10 cellular contexts compared by ENCODE assay signal in the genomic region with DNA sequence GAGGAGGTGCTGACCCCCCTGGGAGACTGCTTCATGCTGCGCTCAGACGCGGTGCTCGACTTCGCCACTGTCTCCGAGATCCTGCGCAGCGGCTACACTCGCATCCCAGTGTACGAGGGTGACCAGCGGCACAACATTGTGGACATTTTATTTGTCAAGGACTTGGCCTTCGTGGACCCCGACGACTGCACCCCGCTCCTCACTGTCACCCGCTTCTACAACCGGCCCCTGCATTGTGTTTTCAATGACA. TPM values are rescaled to one million over a fixed set of nuclear protein-coding genes. Genes with fewer than 3 reads are reported as not detected.
A peak's percentile ranks its signal among the peaks of the same experiment; 100 is the strongest.
DNase-seq lines count a peak whose midpoint lies in the region; ATAC-seq and TF ChIP-seq lines count a peak whose summit lies in the region.
"Had no signal": no experiment of that assay in that cellular context is flagged by ENCODE, and none has a peak within 500 bp of the region (broad histone marks: within the 10 kb centered on the region; RNA-seq: fewer than 3 reads in every experiment).

No MANE protein-coding gene starts in this region.

- TF ChIP-seq POLR2A in stomach (IDR thresholded peaks at IDR 0.05): no peak

- H3K27me3 Mint-ChIP-seq in activated T-cell treated with anti-CD3 and anti-CD28 coated beads, Interleukin-2, amount 50 U/mL, for 24 hours: peaks cover 52% of the 10 kb centered on the region
- H3K27me3 Mint-ChIP-seq in activated CD8-positive, alpha-beta T cell treated with anti-CD3 and anti-CD28 coated beads for 36 hours: peaks cover 37% of the 10 kb centered on the region

- no peak for DNase-seq in activated T-cell treated with anti-CD3 and anti-CD28 coated beads, Interleukin-2, amount 50 U/mL, for 24 hours
- DNase-seq in activated T-cell treated with anti-CD3 and anti-CD28 coated beads, Interleukin-2, amount 50 U/mL, for 1 hour: no peak
- no peak for DNase-seq in activated CD8-positive, alpha-beta T cell treated with anti-CD3 and anti-CD28 coated beads for 36 hours
- DNase-seq in iPS DF 6.9 (ENCODE audit: low read depth, low spot score): no peak
- DNase-seq in stomach: no peak
- no peak for DNase-seq in hypothalamus (lab: John Stamatoyannopoulos, UW)
- DNase-seq: DMS 273 treated with DMSO at 0.1 percent for 48 hours had no signal

- H3K36me3 Mint-ChIP-seq in activated T-cell treated with anti-CD3 and anti-CD28 coated beads, Interleukin-2, amount 50 U/mL, for 24 hours (ENCODE audit: low read depth): no peaks in the 10 kb centered on the region
- H3K36me3 Mint-ChIP-seq in activated CD8-positive, alpha-beta T cell treated with anti-CD3 and anti-CD28 coated beads for 36 hours (ENCODE audit: low read depth): peaks cover 4% of the 10 kb centered on the region

- peak overlapping the region; percentile 37 for H3K4me3 Mint-ChIP-seq in activated T-cell treated with anti-CD3 and anti-CD28 coated beads, Interleukin-2, amount 50 U/mL, for 24 hours
- H3K4me3 Mint-ChIP-seq in activated CD8-positive, alpha-beta T cell treated with anti-CD3 and anti-CD28 coated beads for 36 hours: peak overlapping the region; percentile 62

- 0 out of 2 replicates have a peak, but pooled peaks cover 1% of the 10 kb centered on the region for H3K4me1 ChIP-seq in iPS DF 6.9 (ENCODE audit: control insufficient read depth, insufficient read depth, low read length)
- peaks cover 14 to 36% (median 25%) of the 10 kb centered on the region in 4 donors for H3K4me1 ChIP-seq in stomach

- no peak overlapping the region for H3K27ac Mint-ChIP-seq in activated T-cell treated with anti-CD3 and anti-CD28 coated beads, Interleukin-2, amount 50 U/mL, for 24 hours
- no peak overlapping the region for H3K27ac Mint-ChIP-seq in activated CD8-positive, alpha-beta T cell treated with anti-CD3 and anti-CD28 coated beads for 36 hours

- no peak for TF ChIP-seq CTCF in activated CD8-positive, alpha-beta T cell treated with anti-CD3 and anti-CD28 coated beads for 36 hours (IDR thresholded peaks at IDR 0.05)
- TF ChIP-seq CTCF in stomach (IDR thresholded peaks at IDR 0.05): no peak

- TF ChIP-seq EP300 in stomach (IDR thresholded peaks at IDR 0.05): no peak

- H3K4me1 Mint-ChIP-seq in activated T-cell treated with anti-CD3 and anti-CD28 coated beads, Interleukin-2, amount 50 U/mL, for 24 hours (ENCODE audit: low read depth): peaks cover 11% of the 10 kb centered on the region
- peaks cover 16% of the 10 kb centered on the region for H3K4me1 Mint-ChIP-seq in activated CD8-positive, alpha-beta T cell treated with anti-CD3 and anti-CD28 coated beads for 36 hours (ENCODE audit: low read depth)

- WGBS in iPS DF 6.9 (ENCODE audit: insufficient coverage, insufficient read length): no CpG with 5 or more reads among the region's 17 CpGs
- WGBS in stomach, 5 donors: 49 to 75% (median 59%) methylated on average over 8 to 17 of the region's 17 CpGs

- no peak overlapping the region for H3K27ac ChIP-seq in iPS DF 6.9 (ENCODE audit: low read length)
- H3K27ac ChIP-seq in stomach: no peak overlapping the region
- H3K27ac ChIP-seq: upper lobe of left lung had no signal

- POLR2A ChIA-PET in activated CD8-positive, alpha-beta T cell treated with anti-CD3 and anti-CD28 coated beads for 36 hours (lab: Charles Lee): no interaction called here

- CTCF ChIA-PET in activated CD8-positive, alpha-beta T cell treated with anti-CD3 and anti-CD28 coated beads for 36 hours (lab: Charles Lee): no interaction called here

- H3K9me3 Mint-ChIP-seq in activated T-cell treated with anti-CD3 and anti-CD28 coated beads, Interleukin-2, amount 50 U/mL, for 24 hours: no peaks in the 10 kb centered on the region
- no peaks in the 10 kb centered on the region for H3K9me3 Mint-ChIP-seq in activated CD8-positive, alpha-beta T cell treated with anti-CD3 and anti-CD28 coated beads for 36 hours

- peak overlapping the region; percentile 51; the same call in 1 of the 2 replicates for H3K4me3 ChIP-seq in iPS DF 6.9 (ENCODE audit: low read length)
- peak overlapping the region; percentile 46 to 74 (median 57) for H3K4me3 ChIP-seq in stomach

- H3K36me3 ChIP-seq in iPS DF 6.9 (ENCODE audit: control insufficient read depth, insufficient read depth, low read length): no peaks in the 10 kb centered on the region; the same call in 1 of the 2 replicates
- no peaks in the 10 kb centered on the region for H3K36me3 ChIP-seq in stomach
- H3K36me3 ChIP-seq: upper lobe of left lung had no signal

- intact Hi-C loops in activated CD8-positive, alpha-beta T cell treated with anti-CD3 and anti-CD28 coated beads for 36 hours (cut with micrococcal nuclease): no loop called here
- intact Hi-C loops in stomach (cut with DNase I; ENCODE audit: low total_unique reads): no loop called here

- no peak for ATAC-seq in activated CD8-positive, alpha-beta T cell treated with anti-CD3 and anti-CD28 coated beads for 36 hours
- ATAC-seq in GM21390 (IDR thresholded peaks at IDR 0.05; ENCODE audit: unreplicated experiment): no peak
- ATAC-seq in HG02938 (IDR thresholded peaks at IDR 0.05; ENCODE audit: unreplicated experiment): no peak

- H3K27me3 ChIP-seq in iPS DF 6.9 (ENCODE audit: control insufficient read depth, insufficient read depth, low read length): peaks cover 24% of the 10 kb centered on the region
- peaks cover 11 to 45% (median 36%) of the 10 kb centered on the region in 3 donors for H3K27me3 ChIP-seq in stomach

- no peaks in the 10 kb centered on the region for H3K9me3 ChIP-seq in iPS DF 6.9 (ENCODE audit: control insufficient read depth, insufficient read depth, low read length)
- no peaks in the 10 kb centered on the region for H3K9me3 ChIP-seq in stomach
- H3K9me3 ChIP-seq: upper lobe of left lung had no signal

RNA-seq across cellular contexts. Expression of gene CNNM1, which starts 1.4 kb away (rescaled TPM):
- total RNA-seq in activated CD8-positive, alpha-beta T cell treated with anti-CD3 and anti-CD28 coated beads for 36 hours: 1 to 10 TPM in 1 of 2 experiments, under 1 TPM in 1; 0.83 to 1.2 TPM
- under 1 TPM in 4 of 5 donors, not detected in 1; under 0.01 to 0.87 (median 0.33) TPM for total RNA-seq in stomach
- under 1 TPM; 0.19 to 0.53 (median 0.31) TPM for polyA plus RNA-seq in stomach
